In the genomic region with DNA sequence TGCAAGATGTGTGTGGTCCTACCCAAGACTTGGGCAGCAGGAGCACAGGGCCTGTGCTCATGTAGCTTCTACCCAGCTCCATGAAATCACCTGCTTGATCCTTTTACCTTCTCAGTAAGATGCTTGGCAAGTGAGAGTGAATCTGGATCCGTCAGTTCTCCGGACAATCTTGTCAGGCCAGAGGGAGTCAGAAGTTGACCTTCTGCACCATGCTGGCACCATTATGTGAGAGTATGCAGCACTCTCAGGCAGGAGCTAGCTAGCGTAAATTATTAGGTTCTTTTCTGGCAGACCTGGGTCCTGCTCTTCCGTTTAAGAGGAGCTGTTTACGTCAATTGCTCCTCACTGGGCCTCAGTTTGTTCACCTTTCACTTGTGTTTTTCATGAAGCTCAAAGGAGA, we compare ENCODE assay signal across 1 cellular context.
TF ChIP-seq lines count a peak whose summit lies in the region.

No MANE protein-coding gene starts in this region.

TF ChIP-seq in H1, 55 proteins besides CTCF, POLR2A, EP300 and RAD21:
- no peak for TF ChIP-seq CHD1 (IDR thresholded peaks at IDR 0.05; ENCODE audit: low read depth, low read length)
- no peak for TF ChIP-seq POU5F1 (IDR thresholded peaks at IDR 0.05; ENCODE audit: low read depth, low read length)
- no peak for TF ChIP-seq KDM5A (IDR thresholded peaks at IDR 0.05; ENCODE audit: low read length)
TF ChIP-seq in H1: peak in this region for 0.
